Comparison of ENCODE assay signal across 31 cellular contexts in the genomic region with DNA sequence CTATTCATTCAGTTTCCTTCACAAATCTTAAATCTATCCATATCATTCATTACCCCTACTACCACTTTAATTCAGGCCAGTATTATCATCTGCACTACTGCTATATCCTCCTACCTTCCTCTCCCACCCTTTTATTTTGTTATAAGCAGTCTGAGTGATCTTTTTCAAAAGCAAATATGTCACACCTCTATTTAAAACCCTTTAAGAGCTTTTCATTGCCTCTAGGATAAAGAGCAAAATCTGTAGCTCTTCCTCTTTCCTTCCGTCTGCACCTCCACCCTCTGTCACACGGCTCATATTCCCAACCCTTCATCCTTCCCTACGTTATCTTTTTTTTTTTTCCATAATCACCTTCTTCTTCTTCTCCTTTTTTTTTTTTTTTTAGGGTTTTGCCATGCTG.
"Had no signal": no experiment of that assay in that cellular context is flagged by ENCODE, and none has a peak within 500 bp of the region (broad histone marks: within the 10 kb centered on the region; RNA-seq: fewer than 3 reads in every experiment).

No MANE protein-coding gene starts in this region.

- H3K9me3 ChIP-seq: ascending aorta had no signal

- H3K27me3 Mint-ChIP-seq: activated CD4-positive, alpha-beta memory T cell treated with anti-CD3 and anti-CD28 coated beads, Interleukin-2, amount 10 ng/mL, durations not matched to agents 7 days and 5 days; activated naive CD4-positive, alpha-beta T cell treated with anti-CD3 and anti-CD28 coated beads, Interleukin-2, amount 50 U/mL, for 24 hours; activated naive CD8-positive, alpha-beta T cell; brain; central memory CD8-positive, alpha-beta T cell had no signal

- H3K27me3 ChIP-seq: ascending aorta, cardiac muscle cell had no signal

- H3K9me3 Mint-ChIP-seq: activated B cell treated with CpG ODN at 0.5 μM for 24 hours; activated CD4-positive, alpha-beta memory T cell treated with anti-CD3 and anti-CD28 coated beads, Interleukin-2, amount 10 ng/mL, durations not matched to agents 7 days and 5 days; activated CD4-positive, alpha-beta T cell treated with anti-CD3 and anti-CD28 coated beads, Interleukin-2, amount 10 ng/mL, durations not matched to agents 24 days and 14 days; activated naive CD4-positive, alpha-beta T cell treated with anti-CD3 and anti-CD28 coated beads, Interleukin-2, amount 50 U/mL, for 24 hours; activated naive CD8-positive, alpha-beta T cell treated with anti-CD3 and anti-CD28 coated beads, Interleukin-2, amount 50 U/mL, for 24 hours; activated T-cell treated with anti-CD3 and anti-CD28 coated beads, Interleukin-2, amount 50 U/mL, for 24 hours; activated T-helper 2 cell treated with anti-CD3 and anti-CD28 coated beads, Interferon-gamma antibody, Interleukin-2, Interleukin-4, amounts not matched to agents 10 μg/mL and 5 μg/mL and 100 μg/mL, durations not matched to agents 14 hours and 24 hours and 36 hours; central memory CD8-positive, alpha-beta T cell had no signal

- H3K27ac Mint-ChIP-seq: activated B cell treated with CpG ODN at 0.5 μM for 24 hours; activated CD4-positive, alpha-beta memory T cell treated with anti-CD3 and anti-CD28 coated beads, Interleukin-2, amount 10 ng/mL, durations not matched to agents 7 days and 5 days; activated CD8-positive, alpha-beta memory T cell treated with anti-CD3 and anti-CD28 coated beads, Interleukin-2, amount 10 ng/mL, durations not matched to agents 7 days and 5 days; activated CD8-positive, alpha-beta T cell treated with anti-CD3 and anti-CD28 coated beads, Interleukin-2, amount 10 ng/mL, durations not matched to agents 7 days and 5 days; activated naive CD4-positive, alpha-beta T cell treated with anti-CD3 and anti-CD28 coated beads, Interleukin-2, amount 10 ng/mL, durations not matched to agents 7 days and 5 days; activated naive CD4-positive, alpha-beta T cell treated with anti-CD3 and anti-CD28 coated beads, Interleukin-2, amount 50 U/mL, for 24 hours; activated naive CD8-positive, alpha-beta T cell; activated naive CD8-positive, alpha-beta T cell treated with anti-CD3 and anti-CD28 coated beads, Interleukin-2, amount 10 ng/mL, durations not matched to agents 7 days and 5 days; activated naive CD8-positive, alpha-beta T cell treated with anti-CD3 and anti-CD28 coated beads, Interleukin-2, amount 50 U/mL, for 24 hours; activated T-cell treated with anti-CD3 and anti-CD28 coated beads, Interleukin-2, amount 50 U/mL, for 24 hours; activated T-helper 2 cell treated with anti-CD3 and anti-CD28 coated beads, Interferon-gamma antibody, Interleukin-2, Interleukin-4, amounts not matched to agents 10 μg/mL and 5 μg/mL and 100 μg/mL, durations not matched to agents 14 hours and 24 hours and 36 hours; brain; T-helper 2 cell treated with Interferon-gamma antibody and Interleukin-4, amounts not matched to agents 5 μg/mL and 100 μg/mL, for 36 hours had no signal

- DNase-seq: activated B cell treated with CpG ODN at 0.5 μM for 24 hours; activated CD4-positive, alpha-beta T cell treated with anti-CD3 and anti-CD28 coated beads for 4 hours; activated CD4-positive, alpha-beta T cell treated with anti-CD3 and anti-CD28 coated beads, Interleukin-2, amount 50 U/mL, for 48 hours; activated CD4-positive, CD25-positive, alpha-beta regulatory T cell treated with anti-CD3 and anti-CD28 coated beads, Interleukin-2, amount 50 U/mL, for 72 hours; activated CD8-positive, alpha-beta memory T cell treated with anti-CD3 and anti-CD28 coated beads for 24 hours; activated CD8-positive, alpha-beta memory T cell treated with anti-CD3 and anti-CD28 coated beads, Interleukin-2, amount 50 U/mL, for 48 hours; activated effector memory CD4-positive, alpha-beta T cell treated with Interleukin-2 at 50 U/mL for 16 hours; activated gamma-delta T cell; activated naive CD4-positive, alpha-beta T cell treated with Interleukin-2 at 50 U/mL for 16 hours; activated naive CD8-positive, alpha-beta T cell treated with anti-CD3 and anti-CD28 coated beads, Interleukin-2, amount 10 ng/mL, durations not matched to agents 7 days and 5 days; activated naive CD8-positive, alpha-beta T cell treated with anti-CD3 and anti-CD28 coated beads, Interleukin-2, amount 50 U/mL, for 24 hours; activated T-cell treated with anti-CD3 and anti-CD28 coated beads, Interleukin-2, amount 50 U/mL, for 24 hours; amygdala; anterior cingulate cortex; caudate nucleus; cerebellar nuclear complex; T-helper 9 cell had no signal

- H3K4me3 Mint-ChIP-seq: activated B cell treated with CpG ODN at 0.5 μM for 24 hours; activated CD4-positive, alpha-beta memory T cell treated with anti-CD3 and anti-CD28 coated beads, Interleukin-2, amount 10 ng/mL, durations not matched to agents 7 days and 5 days; activated CD4-positive, alpha-beta T cell treated with anti-CD3 and anti-CD28 coated beads, Interleukin-2, amount 10 ng/mL, durations not matched to agents 24 days and 14 days; activated CD8-positive, alpha-beta memory T cell treated with anti-CD3 and anti-CD28 coated beads, Interleukin-2, amount 10 ng/mL, durations not matched to agents 7 days and 5 days; activated CD8-positive, alpha-beta T cell treated with anti-CD3 and anti-CD28 coated beads, Interleukin-2, amount 10 ng/mL, durations not matched to agents 7 days and 5 days; activated naive CD4-positive, alpha-beta T cell treated with anti-CD3 and anti-CD28 coated beads, Interleukin-2, amount 10 ng/mL, durations not matched to agents 7 days and 5 days; activated naive CD4-positive, alpha-beta T cell treated with anti-CD3 and anti-CD28 coated beads, Interleukin-2, amount 50 U/mL, for 24 hours; activated naive CD8-positive, alpha-beta T cell; activated naive CD8-positive, alpha-beta T cell treated with anti-CD3 and anti-CD28 coated beads, Interleukin-2, amount 10 ng/mL, durations not matched to agents 7 days and 5 days; activated naive CD8-positive, alpha-beta T cell treated with anti-CD3 and anti-CD28 coated beads, Interleukin-2, amount 50 U/mL, for 24 hours; activated T-cell treated with anti-CD3 and anti-CD28 coated beads, Interleukin-2, amount 50 U/mL, for 24 hours; brain; central memory CD8-positive, alpha-beta T cell had no signal

- H3K36me3 Mint-ChIP-seq: activated naive CD4-positive, alpha-beta T cell treated with anti-CD3 and anti-CD28 coated beads, Interleukin-2, amount 50 U/mL, for 24 hours; activated naive CD8-positive, alpha-beta T cell; brain had no signal

- H3K36me3 ChIP-seq: ascending aorta, cardiac muscle cell had no signal

- H3K4me1 Mint-ChIP-seq: activated B cell treated with CpG ODN at 0.5 μM for 24 hours; activated naive CD4-positive, alpha-beta T cell treated with anti-CD3 and anti-CD28 coated beads, Interleukin-2, amount 50 U/mL, for 24 hours; activated naive CD8-positive, alpha-beta T cell treated with anti-CD3 and anti-CD28 coated beads, Interleukin-2, amount 50 U/mL, for 24 hours; central memory CD8-positive, alpha-beta T cell had no signal

- H3K27ac ChIP-seq: ascending aorta, cardiac muscle cell, VCaP had no signal

- H3K4me3 ChIP-seq: ascending aorta, cardiac muscle cell had no signal

- H3K4me1 ChIP-seq: ascending aorta had no signal
